In genomic region chr15:41772720-41773331, GRCh38 we compare ENCODE assay signal across 1 cellular context.
TF ChIP-seq lines count a peak whose summit lies in the region.

No MANE protein-coding gene starts in this region.

TF ChIP-seq in K562, 482 proteins besides CTCF, POLR2A, EP300 and RAD21 (continued from another document and continues in another):
- 0 out of 2 replicates have a peak, but pooled peaks have one; percentile 24 for TF ChIP-seq HMBOX1 (IDR thresholded peaks at IDR 0.05)
- TF ChIP-seq, protein P1, sequence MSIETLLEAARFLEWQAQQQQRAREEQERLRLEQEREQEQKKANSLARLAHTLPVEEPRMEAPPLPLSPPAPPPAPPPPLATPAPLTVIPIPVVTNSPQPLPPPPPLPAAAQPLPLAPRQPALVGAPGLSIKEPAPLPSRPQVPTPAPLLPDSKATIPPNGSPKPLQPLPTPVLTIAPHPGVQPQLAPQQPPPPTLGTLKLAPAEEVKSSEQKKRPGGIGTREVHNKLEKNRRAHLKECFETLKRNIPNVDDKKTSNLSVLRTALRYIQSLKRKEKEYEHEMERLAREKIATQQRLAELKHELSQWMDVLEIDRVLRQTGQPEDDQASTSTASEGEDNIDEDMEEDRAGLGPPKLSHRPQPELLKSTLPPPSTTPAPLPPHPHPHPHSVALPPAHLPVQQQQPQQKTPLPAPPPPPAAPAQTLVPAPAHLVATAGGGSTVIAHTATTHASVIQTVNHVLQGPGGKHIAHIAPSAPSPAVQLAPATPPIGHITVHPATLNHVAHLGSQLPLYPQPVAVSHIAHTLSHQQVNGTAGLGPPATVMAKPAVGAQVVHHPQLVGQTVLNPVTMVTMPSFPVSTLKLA (conservative IDR thresholded peaks at IDR 0.05): peak in 1 of 2 experiments; percentile 15; a peak in 1 of 4 replicates
- no peak for TF ChIP-seq PATZ1 (CRISPR knock-in tag; IDR thresholded peaks at IDR 0.05; ENCODE audit: borderline replicate concordance)
- no peak for TF ChIP-seq HMG20B (CRISPR knock-in tag; IDR thresholded peaks at IDR 0.05)
- TF ChIP-seq, protein P2, sequence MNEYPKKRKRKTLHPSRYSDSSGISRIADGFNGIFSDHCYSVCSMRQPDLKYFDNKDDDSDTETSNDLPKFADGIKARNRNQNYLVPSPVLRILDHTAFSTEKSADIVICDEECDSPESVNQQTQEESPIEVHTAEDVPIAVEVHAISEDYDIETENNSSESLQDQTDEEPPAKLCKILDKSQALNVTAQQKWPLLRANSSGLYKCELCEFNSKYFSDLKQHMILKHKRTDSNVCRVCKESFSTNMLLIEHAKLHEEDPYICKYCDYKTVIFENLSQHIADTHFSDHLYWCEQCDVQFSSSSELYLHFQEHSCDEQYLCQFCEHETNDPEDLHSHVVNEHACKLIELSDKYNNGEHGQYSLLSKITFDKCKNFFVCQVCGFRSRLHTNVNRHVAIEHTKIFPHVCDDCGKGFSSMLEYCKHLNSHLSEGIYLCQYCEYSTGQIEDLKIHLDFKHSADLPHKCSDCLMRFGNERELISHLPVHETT (CRISPR knock-in tag; conservative IDR thresholded peaks at IDR 0.05 in 1 of 2, IDR thresholded peaks at IDR 0.05 in 1 of 2): 0 out of 4 replicates have a peak, but pooled peaks of 1 of the 2 experiments have one; percentile 22
- TF ChIP-seq MAFG (tag; conservative IDR thresholded peaks at IDR 0.05): no peak
- no peak for TF ChIP-seq KDM5B (IDR thresholded peaks at IDR 0.05; ENCODE audit: insufficient replicate concordance, low read depth, low read length)
- 0 out of 2 replicates have a peak, but pooled peaks have one; percentile 29 for TF ChIP-seq POLR2AphosphoS5 (IDR thresholded peaks at IDR 0.05; ENCODE audit: control insufficient read depth, insufficient read depth, low read depth, low read length)
- TF ChIP-seq CC2D1A (IDR thresholded peaks at IDR 0.05): peak; percentile 73
- no peak for TF ChIP-seq MYNN (IDR thresholded peaks at IDR 0.05)
- no peak for TF ChIP-seq MYNN (CRISPR knock-in tag; IDR thresholded peaks at IDR 0.05)
- no peak for TF ChIP-seq POLR3A (IDR thresholded peaks at IDR 0.05; ENCODE audit: borderline replicate concordance, extremely low read depth, insufficient read depth, insufficient read length)
- TF ChIP-seq DEAF1 (CRISPR knock-in tag; IDR thresholded peaks at IDR 0.05): 0 out of 2 replicates have a peak, but pooled peaks have one; percentile 28
- TF ChIP-seq, protein P3, sequence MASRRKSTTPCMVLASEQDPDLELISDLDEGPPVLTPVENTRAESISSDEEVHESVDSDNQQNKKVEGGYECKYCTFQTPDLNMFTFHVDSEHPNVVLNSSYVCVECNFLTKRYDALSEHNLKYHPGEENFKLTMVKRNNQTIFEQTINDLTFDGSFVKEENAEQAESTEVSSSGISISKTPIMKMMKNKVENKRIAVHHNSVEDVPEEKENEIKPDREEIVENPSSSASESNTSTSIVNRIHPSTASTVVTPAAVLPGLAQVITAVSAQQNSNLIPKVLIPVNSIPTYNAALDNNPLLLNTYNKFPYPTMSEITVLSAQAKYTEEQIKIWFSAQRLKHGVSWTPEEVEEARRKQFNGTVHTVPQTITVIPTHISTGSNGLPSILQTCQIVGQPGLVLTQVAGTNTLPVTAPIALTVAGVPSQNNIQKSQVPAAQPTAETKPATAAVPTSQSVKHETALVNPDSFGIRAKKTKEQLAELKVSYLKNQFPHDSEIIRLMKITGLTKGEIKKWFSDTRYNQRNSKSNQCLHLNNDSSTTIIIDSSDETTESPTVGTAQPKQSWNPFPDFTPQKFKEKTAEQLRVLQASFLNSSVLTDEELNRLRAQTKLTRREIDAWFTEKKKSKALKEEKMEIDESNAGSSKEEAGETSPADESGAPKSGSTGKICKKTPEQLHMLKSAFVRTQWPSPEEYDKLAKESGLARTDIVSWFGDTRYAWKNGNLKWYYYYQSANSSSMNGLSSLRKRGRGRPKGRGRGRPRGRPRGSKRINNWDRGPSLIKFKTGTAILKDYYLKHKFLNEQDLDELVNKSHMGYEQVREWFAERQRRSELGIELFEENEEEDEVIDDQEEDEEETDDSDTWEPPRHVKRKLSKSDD (conservative IDR thresholded peaks at IDR 0.05; ENCODE audit: low read length): no peak
- TF ChIP-seq CAMTA2 (CRISPR knock-in tag; conservative IDR thresholded peaks at IDR 0.05): no peak
- no peak for TF ChIP-seq USF2 (CRISPR knock-in tag; IDR thresholded peaks at IDR 0.05)
- TF ChIP-seq, protein P4, sequence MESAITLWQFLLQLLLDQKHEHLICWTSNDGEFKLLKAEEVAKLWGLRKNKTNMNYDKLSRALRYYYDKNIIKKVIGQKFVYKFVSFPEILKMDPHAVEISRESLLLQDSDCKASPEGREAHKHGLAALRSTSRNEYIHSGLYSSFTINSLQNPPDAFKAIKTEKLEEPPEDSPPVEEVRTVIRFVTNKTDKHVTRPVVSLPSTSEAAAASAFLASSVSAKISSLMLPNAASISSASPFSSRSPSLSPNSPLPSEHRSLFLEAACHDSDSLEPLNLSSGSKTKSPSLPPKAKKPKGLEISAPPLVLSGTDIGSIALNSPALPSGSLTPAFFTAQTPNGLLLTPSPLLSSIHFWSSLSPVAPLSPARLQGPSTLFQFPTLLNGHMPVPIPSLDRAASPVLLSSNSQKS (CRISPR knock-in tag; IDR thresholded peaks at IDR 0.05): no peak
- no peak for TF ChIP-seq HDAC1 (IDR thresholded peaks at IDR 0.05)
- TF ChIP-seq ZNF146 (CRISPR knock-in tag; IDR thresholded peaks at IDR 0.05; ENCODE audit: unreplicated experiment): no peak
- TF ChIP-seq EP400 (IDR thresholded peaks at IDR 0.05): no peak
- TF ChIP-seq ZNF124 (CRISPR knock-in tag; IDR thresholded peaks at IDR 0.05): no peak
- TF ChIP-seq ARID3B (CRISPR knock-in tag; IDR thresholded peaks at IDR 0.05; ENCODE audit: borderline replicate concordance): no peak
- TF ChIP-seq CHAMP1 (IDR thresholded peaks at IDR 0.05): no peak
- TF ChIP-seq ZNF217 (CRISPR knock-in tag; IDR thresholded peaks at IDR 0.05): no peak
- TF ChIP-seq ARID2 (IDR thresholded peaks at IDR 0.05): peak; percentile 61; the same call in 1 of the 2 replicates
- TF ChIP-seq ZNF408 (CRISPR knock-in tag; IDR thresholded peaks at IDR 0.05; ENCODE audit: low read depth): no peak
- TF ChIP-seq IRF9 (tag; IDR thresholded peaks at IDR 0.05): no peak
- TF ChIP-seq ZNF696 (CRISPR knock-in tag; conservative IDR thresholded peaks at IDR 0.05): no peak
- TF ChIP-seq SETDB1 (IDR thresholded peaks at IDR 0.05; ENCODE audit: low read length): no peak
- no peak for TF ChIP-seq RBBP5 (IDR thresholded peaks at IDR 0.05; ENCODE audit: borderline replicate concordance, insufficient read depth, low read length, poor library complexity, severe bottlenecking)
- no peak for TF ChIP-seq ILK (tag; IDR thresholded peaks at IDR 0.05; ENCODE audit: borderline replicate concordance, low read depth)
- TF ChIP-seq TEAD4 (IDR thresholded peaks at IDR 0.05; ENCODE audit: low read length): no peak
- no peak for TF ChIP-seq TEAD4 (CRISPR knock-in tag; IDR thresholded peaks at IDR 0.05; ENCODE audit: borderline replicate concordance)
- no peak for TF ChIP-seq MCM2 (IDR thresholded peaks at IDR 0.05; ENCODE audit: low read depth)
- TF ChIP-seq STAT5B (CRISPR knock-in tag; IDR thresholded peaks at IDR 0.05): no peak
- no peak for TF ChIP-seq HINFP (tag; conservative IDR thresholded peaks at IDR 0.05; ENCODE audit: low read depth)
- TF ChIP-seq PTRF (tag; IDR thresholded peaks at IDR 0.05): no peak
- TF ChIP-seq ESRRA (IDR thresholded peaks at IDR 0.05; ENCODE audit: borderline replicate concordance, low read depth): no peak
- TF ChIP-seq SMC3 (conservative IDR thresholded peaks at IDR 0.05; ENCODE audit: insufficient read depth, low read depth, low read length): peak; percentile 91
- TF ChIP-seq GATAD2A (IDR thresholded peaks at IDR 0.05): 0 out of 2 replicates have a peak, but pooled peaks have one; percentile 12
- TF ChIP-seq ZBTB1 (CRISPR knock-in tag; IDR thresholded peaks at IDR 0.05; ENCODE audit: borderline replicate concordance, low read depth): no peak
- TF ChIP-seq DDX20 (tag; IDR thresholded peaks at IDR 0.05; ENCODE audit: low read depth): no peak
- TF ChIP-seq JUNB (CRISPR knock-in tag; conservative IDR thresholded peaks at IDR 0.05): no peak
- TF ChIP-seq CHD1 (IDR thresholded peaks at IDR 0.05; ENCODE audit: low read length): no peak
